8 cellular contexts compared by ENCODE assay signal in the genomic region with DNA sequence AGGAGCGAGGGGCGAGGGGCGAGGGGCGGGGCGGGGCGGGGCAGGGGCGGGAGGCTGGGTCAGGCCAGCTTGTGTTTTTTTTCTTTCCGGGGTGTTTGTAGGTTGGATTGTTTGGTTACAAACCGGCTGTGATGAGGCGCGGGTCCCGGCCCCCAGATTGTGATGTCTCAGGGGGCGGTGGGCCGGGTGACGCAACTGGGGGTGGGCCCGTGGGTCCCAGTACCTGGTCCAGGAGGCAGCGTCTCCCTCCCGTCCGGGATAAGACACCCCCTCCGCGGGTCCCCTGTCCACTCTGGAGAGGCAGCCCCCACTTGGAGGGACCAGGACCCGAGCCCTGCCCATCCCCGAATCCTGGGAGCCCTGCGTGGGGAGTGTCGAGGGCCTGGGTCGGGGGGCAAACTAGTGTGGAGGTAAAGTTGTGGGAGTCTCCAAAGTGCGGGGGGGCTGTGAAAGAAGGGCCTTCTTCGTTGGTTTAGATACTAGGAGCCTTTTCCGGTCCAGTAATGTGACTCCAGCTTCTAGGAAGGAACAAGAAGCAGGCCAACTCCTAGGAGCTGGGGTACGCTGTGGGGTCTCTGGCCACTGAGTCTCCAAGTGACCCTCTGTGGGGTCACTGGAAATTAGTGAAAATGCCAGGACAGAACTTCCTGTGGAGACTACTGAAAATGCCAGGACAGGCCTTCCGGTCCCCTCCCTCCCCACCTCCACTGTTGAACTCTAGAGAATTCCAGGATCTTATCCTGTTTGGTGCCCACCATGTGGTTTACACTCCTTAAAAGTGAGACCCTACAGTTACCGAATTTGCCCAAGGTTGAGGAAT. TPM values are rescaled to one million over a fixed set of nuclear protein-coding genes. Genes with fewer than 3 reads are reported as not detected.
DNase-seq lines count a peak whose midpoint lies in the region; ATAC-seq and TF ChIP-seq lines count a peak whose summit lies in the region.

No MANE protein-coding gene starts in this region.

- in situ Hi-C loops in transverse colon (cut with MboI; ENCODE audit: low pct_ligation_motif_present in 1 of 4, low pct_unique_long_range_greater_than_20kb in 1 of 4, low sequenced_read_pairs in 3 of 4), result no loop called here

- no peak for TF ChIP-seq EP300 in transverse colon (IDR thresholded peaks at IDR 0.05; ENCODE audit: low read depth)

- intact Hi-C loops in transverse colon (cut with DNase I; ENCODE audit: low total_unique reads), result no loop called here

- no peak for TF ChIP-seq CTCF in 22Rv1 (IDR thresholded peaks at IDR 0.05)
- TF ChIP-seq CTCF in transverse colon (IDR thresholded peaks at IDR 0.05), result no peak

- POLR2A ChIA-PET in activated naive CD8-positive, alpha-beta T cell treated with anti-CD3 and anti-CD28 coated beads, Interleukin-2, amount 10 ng/mL, durations not matched to agents 7 days and 5 days (lab: Charles Lee), result interaction anchor here (1.1 kb wide), 1 partner anchor 54 kb away, joined by 3 read pairs; no protein-coding TSS in a partner anchor

- H3K27me3 Mint-ChIP-seq in activated naive CD8-positive, alpha-beta T cell treated with anti-CD3 and anti-CD28 coated beads, Interleukin-2, amount 10 ng/mL, durations not matched to agents 7 days and 5 days, result peaks cover 34% of the 10 kb centered on the region

- peak; percentile 34 for DNase-seq in activated naive CD8-positive, alpha-beta T cell treated with anti-CD3 and anti-CD28 coated beads, Interleukin-2, amount 10 ng/mL, durations not matched to agents 7 days and 5 days
- no peak for DNase-seq in transverse colon
- no peak for DNase-seq in COR-L47 (lab: John Stamatoyannopoulos, UW)
- no peak for DNase-seq in activated gamma-delta T cell treated with Interleukin-2 at 50 U/mL for 16 hours

- no peaks in the 10 kb centered on the region for H3K9me3 ChIP-seq in transverse colon

- no peaks in the 10 kb centered on the region for H3K9me3 Mint-ChIP-seq in activated naive CD8-positive, alpha-beta T cell treated with anti-CD3 and anti-CD28 coated beads, Interleukin-2, amount 10 ng/mL, durations not matched to agents 7 days and 5 days

- no peaks in the 10 kb centered on the region for H3K36me3 Mint-ChIP-seq in activated naive CD8-positive, alpha-beta T cell treated with anti-CD3 and anti-CD28 coated beads, Interleukin-2, amount 10 ng/mL, durations not matched to agents 7 days and 5 days

- peak overlapping the region; percentile 54 for H3K27ac Mint-ChIP-seq in activated naive CD8-positive, alpha-beta T cell treated with anti-CD3 and anti-CD28 coated beads, Interleukin-2, amount 10 ng/mL, durations not matched to agents 7 days and 5 days

- H3K4me1 Mint-ChIP-seq in activated naive CD8-positive, alpha-beta T cell treated with anti-CD3 and anti-CD28 coated beads, Interleukin-2, amount 10 ng/mL, durations not matched to agents 7 days and 5 days, result peaks cover 12% of the 10 kb centered on the region

- peak overlapping the region; percentile 71 for H3K4me3 Mint-ChIP-seq in activated naive CD8-positive, alpha-beta T cell treated with anti-CD3 and anti-CD28 coated beads, Interleukin-2, amount 10 ng/mL, durations not matched to agents 7 days and 5 days

- no peaks in the 10 kb centered on the region for H3K36me3 ChIP-seq in transverse colon

- H3K4me3 ChIP-seq in transverse colon, result peak overlapping the region; percentile 42 to 86 (median 54)

- H3K27ac ChIP-seq in 22Rv1 (peak overlapping the region; percentile 46), layer of hippocampus (ENCODE audit: low read depth, low read length) (peak overlapping the region; percentile 93), transverse colon (peak overlapping the region; percentile 72 to 82 (median 80))

- peaks cover 7 to 32% (median 17%) of the 10 kb centered on the region in 4 donors for H3K4me1 ChIP-seq in transverse colon

- TF ChIP-seq POLR2A in transverse colon (IDR thresholded peaks at IDR 0.05), result no peak

- ATAC-seq in GM21447 (IDR thresholded peaks at IDR 0.05; ENCODE audit: unreplicated experiment) (peak; percentile 5), GM19452 (IDR thresholded peaks at IDR 0.05; ENCODE audit: unreplicated experiment) (no peak)
- no peak for ATAC-seq in activated naive CD8-positive, alpha-beta T cell treated with anti-CD3 and anti-CD28 coated beads, Interleukin-2, amount 10 ng/mL, durations not matched to agents 7 days and 5 days (ENCODE audit: low read depth)

- no peaks in the 10 kb centered on the region for H3K27me3 ChIP-seq in layer of hippocampus (ENCODE audit: control insufficient read depth, insufficient read depth, low read length)
- H3K27me3 ChIP-seq in transverse colon, result no peaks in the 10 kb centered on the region

- 25% methylated on average over 25 of the region's 32 CpGs; no CpG with 5 or more reads in 1 of the 2 donors for WGBS in transverse colon (ENCODE audit: low coverage in 1 of 2), 2 donors

RNA-seq across cellular contexts. Expression of gene CLMN, which starts 0.6 kb away (rescaled TPM):
- 1 to 10 TPM; 3.7 to 4.3 TPM for total RNA-seq in activated naive CD8-positive, alpha-beta T cell treated with anti-CD3 and anti-CD28 coated beads, Interleukin-2, amount 10 ng/mL, durations not matched to agents 7 days and 5 days
- total RNA-seq in transverse colon, result 100 to 1,000 TPM in 1 of 4 donors, 10 to 100 TPM in 3; 71.1 to 118 (median 90.1) TPM

Comparison
In these comparisons a context has a peak if more than half of its experiments do, and no peak if none do; other contexts are left out.
1. RNA of gene CLMN, which starts 0.6 kb away (total RNA-seq): 71.1 to 118 TPM in transverse colon; 3.7 to 4.3 TPM in activated naive CD8-positive, alpha-beta T cell treated with anti-CD3 and anti-CD28 coated beads, Interleukin-2, amount 10 ng/mL, durations not matched to agents 7 days and 5 days; every median in the first group is over 10 times any median in the second.
2. Peak in every context shown above with its lines, with median percentiles within 50 percentile points of each other: H3K27ac ChIP-seq.